In the genomic region with DNA sequence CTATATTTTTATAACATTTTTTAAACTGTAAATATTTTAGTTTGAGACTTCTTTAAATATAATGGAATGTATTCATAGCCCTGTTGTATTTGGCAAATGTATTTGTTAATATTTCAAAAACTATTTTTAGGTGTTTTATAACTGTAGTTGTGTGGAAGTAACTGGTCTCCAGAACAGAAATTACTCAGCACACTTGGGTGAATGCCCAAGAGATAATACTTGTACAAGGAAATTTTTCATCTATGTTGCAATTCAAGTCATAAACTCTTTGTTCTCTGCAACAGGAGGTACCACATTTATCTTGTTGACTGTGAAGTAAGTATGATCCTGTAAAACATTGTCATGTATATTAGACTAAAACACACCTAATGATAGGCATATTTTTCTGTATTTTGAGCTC, we compare ENCODE assay signal across 22 cellular contexts.
A peak's percentile ranks its signal among the peaks of the same experiment; 100 is the strongest.
DNase-seq lines count a peak whose midpoint lies in the region; ATAC-seq, FAIRE-seq and TF ChIP-seq lines count a peak whose summit lies in the region.
"Had no signal": no experiment of that assay in that cellular context is flagged by ENCODE, and none has a peak within 500 bp of the region (broad histone marks: within the 10 kb centered on the region; RNA-seq: fewer than 3 reads in every experiment).

No MANE protein-coding gene starts in this region.

- FAIRE-seq in astrocyte (lab: Jason Lieb, UNC), result no peak
- no peak for FAIRE-seq in small intestine (lab: Jason Lieb, UNC)

- H3K36me3 ChIP-seq in astrocyte (ENCODE audit: insufficient read depth, low read length), result no peaks in the 10 kb centered on the region
- no peaks in the 10 kb centered on the region for H3K36me3 ChIP-seq in small intestine (ENCODE audit: control insufficient read depth in 2 of 2, insufficient read depth in 2 of 2, low read length in 2 of 2)
- no peaks in the 10 kb centered on the region for H3K36me3 ChIP-seq in suprapubic skin
- H3K36me3 ChIP-seq: SJCRH30, vagina had no signal

- no peak overlapping the region for H3K27ac Mint-ChIP-seq in astrocyte (ENCODE audit: unreplicated experiment)
- H3K27ac Mint-ChIP-seq: activated B cell treated with CpG ODN at 0.5 μM for 24 hours; activated naive CD4-positive, alpha-beta T cell treated with anti-CD3 and anti-CD28 coated beads, Interleukin-2, amount 50 U/mL, for 24 hours; activated T-cell treated with anti-CD3 and anti-CD28 coated beads, Interleukin-2, amount 50 U/mL, for 72 hours; effector memory CD8-positive, alpha-beta T cell; stimulated activated naive CD8-positive, alpha-beta T cell treated with anti-CD3 and anti-CD28 coated beads, Interleukin-15, Interleukin-2, amounts not matched to agents 100 ng/mL and 50 ng/mL, for 24 hours; T-helper 17 cell had no signal

- H3K27ac ChIP-seq in astrocyte (ENCODE audit: low read depth, low read length), result no peak overlapping the region
- H3K27ac ChIP-seq in small intestine (ENCODE audit: low read depth in 1 of 2, low read length in 1 of 2), result no peak overlapping the region
- no peak overlapping the region for H3K27ac ChIP-seq in suprapubic skin
- H3K27ac ChIP-seq: right lobe of liver, SJCRH30, vagina had no signal

- peak; percentile 72 for DNase-seq in LNCaP clone FGC (ENCODE audit: low read depth)
- peak; percentile 29 for DNase-seq in astrocyte (ENCODE audit: low read depth)
- peak; percentile 93 for DNase-seq in fibroblast of the aortic adventitia (ENCODE audit: low read depth)
- peak; percentile 31 for DNase-seq in small intestine
- no peak for DNase-seq in NCI-H345 (lab: John Stamatoyannopoulos, UW)
- DNase-seq in suprapubic skin (ENCODE audit: low spot score in 2 of 2), result no peak
- DNase-seq: activated B cell treated with CpG ODN at 0.5 μM for 24 hours; activated T-cell treated with anti-CD3 and anti-CD28 coated beads, Interleukin-2, amount 50 U/mL, for 72 hours; Caco-2; caudate nucleus; effector memory CD8-positive, alpha-beta T cell; foreskin fibroblast; NCI-H187 treated with DMSO at 0.1 percent for 48 hours; NCI-H524; nucleus accumbens; right lobe of liver; SJCRH30; T-helper 17 cell had no signal

- no peaks in the 10 kb centered on the region for H4K20me1 ChIP-seq in astrocyte (ENCODE audit: insufficient read depth, low read length)

- no peaks in the 10 kb centered on the region for H3K9me3 ChIP-seq in astrocyte (ENCODE audit: insufficient read depth, low read depth, low read length)
- no peaks in the 10 kb centered on the region for H3K9me3 ChIP-seq in small intestine (ENCODE audit: control insufficient read depth, low read depth)
- no peaks in the 10 kb centered on the region for H3K9me3 ChIP-seq in suprapubic skin
- H3K9me3 ChIP-seq: Caco-2, right lobe of liver, SJCRH30, vagina had no signal

- no peak overlapping the region for H3K4me2 ChIP-seq in astrocyte (ENCODE audit: low read length)

- no peak overlapping the region for H2AFZ ChIP-seq in astrocyte (ENCODE audit: low read depth, low read length)

- H3K4me3 ChIP-seq in LNCaP clone FGC (ENCODE audit: low read depth, low read length) (no peak overlapping the region), astrocyte (ENCODE audit: insufficient read depth, low read depth, low read length) (no peak overlapping the region), fibroblast of the aortic adventitia (ENCODE audit: low read depth, low read length) (no peak overlapping the region), small intestine (ENCODE audit: low read depth in 1 of 2, low read length in 2 of 2) (no peak overlapping the region), suprapubic skin (no peak overlapping the region)
- H3K4me3 ChIP-seq: right lobe of liver, SJCRH30, vagina had no signal

- no peak for ATAC-seq in HG02884 (IDR thresholded peaks at IDR 0.05; ENCODE audit: unreplicated experiment)
- ATAC-seq: activated T-cell treated with anti-CD3 and anti-CD28 coated beads, Interleukin-2, amount 50 U/mL, for 72 hours; effector memory CD8-positive, alpha-beta T cell; T-helper 17 cell had no signal

- no peaks in the 10 kb centered on the region for H3K4me1 Mint-ChIP-seq in astrocyte (ENCODE audit: low read depth, unreplicated experiment)
- H3K4me1 Mint-ChIP-seq: activated B cell treated with CpG ODN at 0.5 μM for 24 hours; activated naive CD4-positive, alpha-beta T cell treated with anti-CD3 and anti-CD28 coated beads, Interleukin-2, amount 50 U/mL, for 24 hours; T-helper 17 cell had no signal

- H3K27me3 ChIP-seq in astrocyte (ENCODE audit: insufficient read depth, low read length) (no peaks in the 10 kb centered on the region), small intestine (ENCODE audit: control insufficient read depth in 2 of 2, insufficient read depth in 2 of 2, low read length in 2 of 2) (no peaks in the 10 kb centered on the region), suprapubic skin (no peaks in the 10 kb centered on the region)
- H3K27me3 ChIP-seq: right lobe of liver, SJCRH30, vagina had no signal

- H3K79me2 ChIP-seq in astrocyte (ENCODE audit: insufficient read depth, low read length), result no peaks in the 10 kb centered on the region

- TF ChIP-seq CTCF in LNCaP clone FGC (IDR thresholded peaks at IDR 0.05; ENCODE audit: control insufficient read depth, extremely low read depth, insufficient read depth) (no peak), astrocyte (IDR thresholded peaks at IDR 0.05; ENCODE audit: insufficient read depth, low read depth, low read length) (no peak), fibroblast of the aortic adventitia (IDR thresholded peaks at IDR 0.05; ENCODE audit: insufficient read depth, low read length) (no peak), suprapubic skin (IDR thresholded peaks at IDR 0.05) (no peak)

- no peaks in the 10 kb centered on the region for H3K36me3 Mint-ChIP-seq in astrocyte (ENCODE audit: low read depth, unreplicated experiment)
- H3K36me3 Mint-ChIP-seq: activated naive CD4-positive, alpha-beta T cell treated with anti-CD3 and anti-CD28 coated beads, Interleukin-2, amount 50 U/mL, for 24 hours had no signal

- H3K4me1 ChIP-seq in astrocyte (ENCODE audit: insufficient read depth, low read length) (no peaks in the 10 kb centered on the region), small intestine (ENCODE audit: control insufficient read depth in 2 of 2, insufficient read depth in 1 of 2, low read depth in 1 of 2, low read length in 1 of 2) (no peaks in the 10 kb centered on the region), suprapubic skin (no peaks in the 10 kb centered on the region)
- H3K4me1 ChIP-seq: Caco-2, SJCRH30, vagina had no signal

- H3K4me3 Mint-ChIP-seq in astrocyte (ENCODE audit: unreplicated experiment), result no peak overlapping the region
- H3K4me3 Mint-ChIP-seq: activated B cell treated with CpG ODN at 0.5 μM for 24 hours; activated naive CD4-positive, alpha-beta T cell treated with anti-CD3 and anti-CD28 coated beads, Interleukin-2, amount 50 U/mL, for 24 hours; activated T-cell treated with anti-CD3 and anti-CD28 coated beads, Interleukin-2, amount 50 U/mL, for 72 hours; effector memory CD8-positive, alpha-beta T cell; stimulated activated naive CD8-positive, alpha-beta T cell treated with anti-CD3 and anti-CD28 coated beads, Interleukin-15, Interleukin-2, amounts not matched to agents 100 ng/mL and 50 ng/mL, for 24 hours; T-helper 17 cell had no signal

- no peak for TF ChIP-seq EP300 in suprapubic skin (IDR thresholded peaks at IDR 0.05)

- no peak overlapping the region for H3K9ac ChIP-seq in astrocyte (ENCODE audit: low read length)

- H3K9me3 Mint-ChIP-seq in astrocyte (ENCODE audit: unreplicated experiment), result no peaks in the 10 kb centered on the region
- H3K9me3 Mint-ChIP-seq: stimulated activated naive CD8-positive, alpha-beta T cell treated with anti-CD3 and anti-CD28 coated beads, Interleukin-15, Interleukin-2, amounts not matched to agents 100 ng/mL and 50 ng/mL, for 24 hours had no signal

- no peaks in the 10 kb centered on the region for H3K27me3 Mint-ChIP-seq in astrocyte (ENCODE audit: low read depth, unreplicated experiment)
- H3K27me3 Mint-ChIP-seq: activated B cell treated with CpG ODN at 0.5 μM for 24 hours; activated naive CD4-positive, alpha-beta T cell treated with anti-CD3 and anti-CD28 coated beads, Interleukin-2, amount 50 U/mL, for 24 hours; effector memory CD8-positive, alpha-beta T cell; stimulated activated naive CD8-positive, alpha-beta T cell treated with anti-CD3 and anti-CD28 coated beads, Interleukin-15, Interleukin-2, amounts not matched to agents 100 ng/mL and 50 ng/mL, for 24 hours; T-helper 17 cell had no signal

- TF ChIP-seq POLR2A in suprapubic skin (IDR thresholded peaks at IDR 0.05), result no peak

Comparison
In these comparisons a context has a peak if more than half of its experiments do, and no peak if none do; other contexts are left out.
1. DNase-seq: peak in LNCaP clone FGC (single experiment), astrocyte (single experiment), fibroblast of the aortic adventitia (single experiment) and small intestine (single experiment); none in NCI-H345 (single experiment) and suprapubic skin (0 of 2).